In genomic region chr10:68142761-68143160, GRCh38 we compare ENCODE assay signal across 33 cellular contexts. TPM values are rescaled to one million over a fixed set of nuclear protein-coding genes. Genes with fewer than 3 reads are reported as not detected.
"Had no signal": no experiment of that assay in that cellular context is flagged by ENCODE, and none has a peak within 500 bp of the region (broad histone marks: within the 10 kb centered on the region; RNA-seq: fewer than 3 reads in every experiment).

No MANE protein-coding gene starts in this region.

- H2AFZ ChIP-seq: hepatocyte had no signal

- H3K36me3 ChIP-seq: gastroesophageal sphincter, left lung, neutrophil, pancreas, right lobe of liver, suprapubic skin, vagina had no signal

- H3K9me3 ChIP-seq: gastroesophageal sphincter, heart left ventricle, left lung, mucosa of descending colon, neutrophil, pancreas, right lobe of liver, suprapubic skin, vagina had no signal

- DNase-seq: cortex of kidney; dorsolateral prefrontal cortex; effector CD4-positive, alpha-beta T cell; foreskin fibroblast; heart left ventricle; kidney; left cardiac atrium; left lung; mesenchymal stem cell; mucosa of descending colon; naive B cell; pancreas; right lobe of liver; small intestine; stimulated activated CD4-positive, alpha-beta T cell treated with anti-CD3 and anti-CD28 coated beads, Interleukin-12 subunit alpha, Interleukin-12 subunit beta, amount 100 ng/mL, for 4 hours; stimulated activated CD4-positive, alpha-beta T cell treated with anti-CD3 and anti-CD28 coated beads, Interleukin-1b, Interleukin-23, amount 100 ng/mL, for 48 hours; stimulated activated CD4-positive, alpha-beta T cell treated with anti-CD3 and anti-CD28 coated beads, Interleukin-4, amount 100 ng/mL, for 1 hour; stimulated activated CD8-positive, alpha-beta memory T cell treated with anti-CD3 and anti-CD28 coated beads, Interleukin-4, amount 100 ng/mL, for 48 hours; stimulated activated naive CD4-positive, alpha-beta T cell; stimulated activated naive CD8-positive, alpha-beta T cell treated with anti-CD3 and anti-CD28 coated beads, Interleukin-15, amount 100 ng/mL, for 72 hours; trophoblast cell had no signal

- H3K79me2 ChIP-seq: hepatocyte had no signal

- H3K4me3 ChIP-seq: dorsolateral prefrontal cortex, gastroesophageal sphincter, heart left ventricle, hepatocyte, left lung, mucosa of descending colon, pancreas, right lobe of liver, suprapubic skin, vagina had no signal

- H3K4me2 ChIP-seq: hepatocyte had no signal

- H3K27me3 ChIP-seq: dorsolateral prefrontal cortex, gastroesophageal sphincter, heart left ventricle, hepatocyte, left lung, pancreas, right lobe of liver, suprapubic skin, vagina had no signal

- H3K4me1 ChIP-seq: gastroesophageal sphincter, left lung, right lobe of liver, suprapubic skin, vagina had no signal

- H3K27ac ChIP-seq: dorsolateral prefrontal cortex, epithelial cell of prostate, gastroesophageal sphincter, hepatocyte, left lung, neutrophil, pancreas, right lobe of liver, suprapubic skin, vagina had no signal

- ATAC-seq: esophagus mucosa; gastroesophageal sphincter; heart left ventricle; left cardiac atrium; left lung; mucosa of descending colon; natural killer cell treated with Interleukin-12 subunit alpha and Interleukin-12 subunit beta and Interleukin-15 and Interleukin-18, amount 100 ng/mL, for 72 hours; pancreas; right lobe of liver; stimulated activated naive CD8-positive, alpha-beta T cell treated with anti-CD3 and anti-CD28 coated beads, Interleukin-15, amount 100 ng/mL, for 72 hours had no signal

RNA-seq across cellular contexts. Expression of gene MYPN, which starts 33.5 kb away (rescaled TPM):
- total RNA-seq: hepatocyte, lung microvascular endothelial cell, mesothelial cell of epicardium, neural crest cell, omental fat pad, vagina had no signal
- polyA plus RNA-seq: hepatocyte had no signal
